In the genomic region with DNA sequence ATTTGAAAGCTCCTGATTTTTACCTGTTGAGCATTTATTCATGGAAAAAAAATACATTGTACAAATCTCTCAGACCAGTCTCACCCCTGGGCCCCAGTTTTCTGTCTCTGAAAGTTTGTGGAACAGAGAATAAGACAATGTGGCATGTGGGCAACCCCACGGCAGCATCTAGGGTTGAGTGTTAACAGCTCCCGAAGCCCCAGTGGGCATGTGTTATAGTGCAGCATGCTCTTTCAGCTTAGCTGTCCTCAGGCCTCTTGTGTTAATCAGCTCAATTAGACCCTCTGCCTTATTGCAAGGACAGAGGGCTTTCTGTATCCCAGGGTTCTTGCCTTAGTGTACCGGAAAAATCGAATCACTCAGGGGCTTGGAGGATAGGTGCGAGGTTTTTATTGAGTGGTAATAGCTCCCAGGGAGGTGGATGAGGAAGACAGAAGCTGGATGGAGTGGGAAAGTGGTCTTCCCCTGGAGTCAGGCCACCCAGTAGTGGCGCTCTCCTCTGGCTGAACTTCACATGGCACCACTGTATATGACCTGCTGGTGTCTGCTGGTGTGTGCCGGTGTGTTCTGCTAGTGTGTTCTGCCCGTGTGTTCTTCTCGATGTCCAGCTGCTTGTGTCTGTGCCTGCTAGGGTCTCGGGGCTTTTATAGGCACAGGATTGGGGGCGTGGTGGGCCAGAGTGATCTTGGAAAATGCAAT, we compare ENCODE assay signal across 1 cellular context.
TF ChIP-seq lines count a peak whose summit lies in the region.

No MANE protein-coding gene starts in this region.

TF ChIP-seq in HepG2, 621 proteins besides CTCF, POLR2A, EP300 and RAD21 (continued from another document):
- TF ChIP-seq, protein P1, sequence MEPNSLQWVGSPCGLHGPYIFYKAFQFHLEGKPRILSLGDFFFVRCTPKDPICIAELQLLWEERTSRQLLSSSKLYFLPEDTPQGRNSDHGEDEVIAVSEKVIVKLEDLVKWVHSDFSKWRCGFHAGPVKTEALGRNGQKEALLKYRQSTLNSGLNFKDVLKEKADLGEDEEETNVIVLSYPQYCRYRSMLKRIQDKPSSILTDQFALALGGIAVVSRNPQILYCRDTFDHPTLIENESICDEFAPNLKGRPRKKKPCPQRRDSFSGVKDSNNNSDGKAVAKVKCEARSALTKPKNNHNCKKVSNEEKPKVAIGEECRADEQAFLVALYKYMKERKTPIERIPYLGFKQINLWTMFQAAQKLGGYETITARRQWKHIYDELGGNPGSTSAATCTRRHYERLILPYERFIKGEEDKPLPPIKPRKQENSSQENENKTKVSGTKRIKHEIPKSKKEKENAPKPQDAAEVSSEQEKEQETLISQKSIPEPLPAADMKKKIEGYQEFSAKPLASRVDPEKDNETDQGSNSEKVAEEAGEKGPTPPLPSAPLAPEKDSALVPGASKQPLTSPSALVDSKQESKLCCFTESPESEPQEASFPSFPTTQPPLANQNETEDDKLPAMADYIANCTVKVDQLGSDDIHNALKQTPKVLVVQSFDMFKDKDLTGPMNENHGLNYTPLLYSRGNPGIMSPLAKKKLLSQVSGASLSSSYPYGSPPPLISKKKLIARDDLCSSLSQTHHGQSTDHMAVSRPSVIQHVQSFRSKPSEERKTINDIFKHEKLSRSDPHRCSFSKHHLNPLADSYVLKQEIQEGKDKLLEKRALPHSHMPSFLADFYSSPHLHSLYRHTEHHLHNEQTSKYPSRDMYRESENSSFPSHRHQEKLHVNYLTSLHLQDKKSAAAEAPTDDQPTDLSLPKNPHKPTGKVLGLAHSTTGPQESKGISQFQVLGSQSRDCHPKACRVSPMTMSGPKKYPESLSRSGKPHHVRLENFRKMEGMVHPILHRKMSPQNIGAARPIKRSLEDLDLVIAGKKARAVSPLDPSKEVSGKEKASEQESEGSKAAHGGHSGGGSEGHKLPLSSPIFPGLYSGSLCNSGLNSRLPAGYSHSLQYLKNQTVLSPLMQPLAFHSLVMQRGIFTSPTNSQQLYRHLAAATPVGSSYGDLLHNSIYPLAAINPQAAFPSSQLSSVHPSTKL (CRISPR knock-in tag; IDR thresholded peaks at IDR 0.05) = no peak
- TF ChIP-seq KLF15 (CRISPR knock-in tag; IDR thresholded peaks at IDR 0.05; ENCODE audit: borderline replicate concordance) (no peak), ZNF891 (CRISPR knock-in tag; IDR thresholded peaks at IDR 0.05) (no peak), MXI1 (IDR thresholded peaks at IDR 0.05; ENCODE audit: borderline replicate concordance, low read depth, low read length) (no peak), SRSF4 (IDR thresholded peaks at IDR 0.05; ENCODE audit: low read depth, low read length, poor library complexity, severe bottlenecking) (no peak), PRMT3 (CRISPR knock-in tag; IDR thresholded peaks at IDR 0.05; ENCODE audit: borderline replicate concordance, low read depth) (no peak), REXO4 (CRISPR knock-in tag; IDR thresholded peaks at IDR 0.05; ENCODE audit: borderline replicate concordance) (no peak), ZNF432 (CRISPR knock-in tag; IDR thresholded peaks at IDR 0.05; ENCODE audit: borderline replicate concordance) (no peak), NCOA5 (CRISPR knock-in tag; IDR thresholded peaks at IDR 0.05) (no peak), EED (CRISPR knock-in tag; IDR thresholded peaks at IDR 0.05) (no peak)
- TF ChIP-seq, protein P2, sequence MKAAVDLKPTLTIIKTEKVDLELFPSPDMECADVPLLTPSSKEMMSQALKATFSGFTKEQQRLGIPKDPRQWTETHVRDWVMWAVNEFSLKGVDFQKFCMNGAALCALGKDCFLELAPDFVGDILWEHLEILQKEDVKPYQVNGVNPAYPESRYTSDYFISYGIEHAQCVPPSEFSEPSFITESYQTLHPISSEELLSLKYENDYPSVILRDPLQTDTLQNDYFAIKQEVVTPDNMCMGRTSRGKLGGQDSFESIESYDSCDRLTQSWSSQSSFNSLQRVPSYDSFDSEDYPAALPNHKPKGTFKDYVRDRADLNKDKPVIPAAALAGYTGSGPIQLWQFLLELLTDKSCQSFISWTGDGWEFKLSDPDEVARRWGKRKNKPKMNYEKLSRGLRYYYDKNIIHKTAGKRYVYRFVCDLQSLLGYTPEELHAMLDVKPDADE (CRISPR knock-in tag; IDR thresholded peaks at IDR 0.05) = no peak
